ENCODE assay signal across 38 cellular contexts in genomic region chr18:79859314-79859713, GRCh38.
"Had no signal": no experiment of that assay in that cellular context is flagged by ENCODE, and none has a peak within 500 bp of the region (broad histone marks: within the 10 kb centered on the region; RNA-seq: fewer than 3 reads in every experiment).

No MANE protein-coding gene starts in this region.

- ATAC-seq: activated CD4-positive, CD25-positive, alpha-beta regulatory T cell treated with anti-CD3 and anti-CD28 coated beads, Interleukin-2, amount 50 U/mL, for 24 hours; activated CD8-positive, alpha-beta T cell treated with anti-CD3 and anti-CD28 coated beads for 36 hours; activated naive CD8-positive, alpha-beta T cell treated with anti-CD3 and anti-CD28 coated beads, Interleukin-2, amount 50 U/mL, for 24 hours; esophagus mucosa; foreskin keratinocyte; gastrocnemius medialis; heart right ventricle; T-helper 17 cell had no signal

- H3K27ac ChIP-seq: adrenal gland, breast epithelium, cardiac muscle cell, colonic mucosa, dorsolateral prefrontal cortex, foreskin keratinocyte, gastrocnemius medialis, heart right ventricle, WERI-Rb-1 had no signal

- H3K4me1 Mint-ChIP-seq: activated naive CD4-positive, alpha-beta T cell treated with anti-CD3 and anti-CD28 coated beads, Interleukin-2, amount 50 U/mL, for 24 hours; endodermal cell had no signal

- H3K4me3 Mint-ChIP-seq: activated B cell treated with CpG ODN at 0.5 μM for 24 hours; activated CD8-positive, alpha-beta T cell treated with anti-CD3 and anti-CD28 coated beads for 36 hours; activated naive CD4-positive, alpha-beta T cell treated with anti-CD3 and anti-CD28 coated beads for 36 hours; activated naive CD4-positive, alpha-beta T cell treated with anti-CD3 and anti-CD28 coated beads, Interleukin-2, amount 50 U/mL, for 24 hours; activated naive CD8-positive, alpha-beta T cell treated with anti-CD3 and anti-CD28 coated beads for 36 hours; activated naive CD8-positive, alpha-beta T cell treated with anti-CD3 and anti-CD28 coated beads, Interleukin-2, amount 50 U/mL, for 24 hours; activated T-helper 1 cell treated with anti-CD3 and anti-CD28 coated beads, Interleukin-12 subunit alpha, Interleukin-12 subunit beta, Interleukin-2, Interleukin-4 antibody, amounts not matched to agents 30 ng/mL and 10 ng/mL and 1 ng/mL, durations not matched to agents 14 hours and 24 hours and 36 hours; brain; dendritic cell treated with granulocyte-macrophage colony-stimulating factor and Interleukin-4, amounts not matched to agents 40 ng/mL and 50 ng/mL, for 4 days; endodermal cell; T-helper 17 cell; T-helper 2 cell treated with Interferon-gamma antibody and Interleukin-4, amounts not matched to agents 5 μg/mL and 100 μg/mL, for 36 hours had no signal

- H3K4me1 ChIP-seq: adrenal gland, breast epithelium, colonic mucosa, foreskin keratinocyte had no signal

- H3K27me3 ChIP-seq: adrenal gland, cardiac muscle cell, colonic mucosa had no signal

- H3K36me3 ChIP-seq: adrenal gland, breast epithelium, cardiac muscle cell, colonic mucosa, gastrocnemius medialis, WERI-Rb-1 had no signal

- H3K27ac Mint-ChIP-seq: activated B cell treated with CpG ODN at 0.5 μM for 24 hours; activated CD8-positive, alpha-beta T cell treated with anti-CD3 and anti-CD28 coated beads for 36 hours; activated naive CD4-positive, alpha-beta T cell treated with anti-CD3 and anti-CD28 coated beads for 36 hours; activated naive CD4-positive, alpha-beta T cell treated with anti-CD3 and anti-CD28 coated beads, Interleukin-2, amount 50 U/mL, for 24 hours; activated naive CD8-positive, alpha-beta T cell treated with anti-CD3 and anti-CD28 coated beads for 36 hours; activated naive CD8-positive, alpha-beta T cell treated with anti-CD3 and anti-CD28 coated beads, Interleukin-2, amount 50 U/mL, for 24 hours; activated T-helper 1 cell treated with anti-CD3 and anti-CD28 coated beads, Interleukin-12 subunit alpha, Interleukin-12 subunit beta, Interleukin-2, Interleukin-4 antibody, amounts not matched to agents 30 ng/mL and 10 ng/mL and 1 ng/mL, durations not matched to agents 14 hours and 24 hours and 36 hours; activated T-helper 2 cell treated with anti-CD3 and anti-CD28 coated beads, Interferon-gamma antibody, Interleukin-2, Interleukin-4, amounts not matched to agents 10 μg/mL and 5 μg/mL and 100 μg/mL, durations not matched to agents 14 hours and 24 hours and 36 hours; brain; dendritic cell treated with granulocyte-macrophage colony-stimulating factor and Interleukin-4, amounts not matched to agents 40 ng/mL and 50 ng/mL, for 4 days; endodermal cell; T-helper 17 cell; T-helper 2 cell treated with Interferon-gamma antibody and Interleukin-4, amounts not matched to agents 5 μg/mL and 100 μg/mL, for 36 hours had no signal

- DNase-seq: activated B cell treated with CpG ODN at 0.5 μM for 24 hours; activated CD4-positive, alpha-beta T cell treated with anti-CD3 and anti-CD28 coated beads for 48 hours; activated CD4-positive, alpha-beta T cell treated with anti-CD3 and anti-CD28 coated beads, Interleukin-2, amount 50 U/mL, for 1 hour; activated CD4-positive, alpha-beta T cell treated with anti-CD3 and anti-CD28 coated beads, Interleukin-2, amount 50 U/mL, for 48 hours; activated CD8-positive, alpha-beta T cell treated with anti-CD3 and anti-CD28 coated beads for 36 hours; activated effector memory CD4-positive, alpha-beta T cell treated with anti-CD3 and anti-CD28 coated beads, Interleukin-2, amount 50 U/mL, for 16 hours; activated naive CD4-positive, alpha-beta T cell treated with anti-CD3 and anti-CD28 coated beads for 36 hours; activated naive CD8-positive, alpha-beta T cell treated with anti-CD3 and anti-CD28 coated beads for 36 hours; activated naive CD8-positive, alpha-beta T cell treated with anti-CD3 and anti-CD28 coated beads, Interleukin-2, amount 50 U/mL, for 24 hours; activated T-cell treated with anti-CD3 and anti-CD28 coated beads, Interleukin-2, amount 50 U/mL, for 1 hour; activated T-cell treated with anti-CD3 and anti-CD28 coated beads, Interleukin-2, amount 50 U/mL, for 48 hours; amygdala; aorta; central memory CD4-positive, alpha-beta T cell; cerebellar nuclear complex; effector memory CD4-positive, alpha-beta T cell; endodermal cell; foreskin keratinocyte; gastrocnemius medialis; glutamatergic neuron; heart right ventricle; T-helper 1 cell; T-helper 17 cell; T1000; WERI-Rb-1 had no signal

- H3K4me3 ChIP-seq: adrenal gland, breast epithelium, cardiac muscle cell, colonic mucosa, dorsolateral prefrontal cortex, gastrocnemius medialis, heart right ventricle had no signal

- H3K9me3 ChIP-seq: adrenal gland, colonic mucosa, gastrocnemius medialis had no signal

- H3K27me3 Mint-ChIP-seq: activated B cell treated with CpG ODN at 0.5 μM for 24 hours had no signal

- H3K36me3 Mint-ChIP-seq: activated naive CD8-positive, alpha-beta T cell treated with anti-CD3 and anti-CD28 coated beads for 36 hours had no signal
